Comparison of ENCODE assay signal across 8 cellular contexts in genomic region chr21:28885853-28886177, GRCh38.
DNase-seq lines count a peak whose midpoint lies in the region; ATAC-seq and TF ChIP-seq lines count a peak whose summit lies in the region.

No MANE protein-coding gene starts in this region.

- H3K79me1 ChIP-seq in mesenchymal stem cell (replicated peaks; ENCODE audit: low read length, poor library complexity, severe bottlenecking), result peaks cover 2% of the 10 kb centered on the region

- ATAC-seq in heart left ventricle (no peak), Right ventricle myocardium inferior (no peak), foreskin keratinocyte (no peak)
- ATAC-seq in activated naive CD4-positive, alpha-beta T cell treated with anti-CD3 and anti-CD28 coated beads, Interleukin-2, amount 50 U/mL, for 72 hours, result no peak

- no peak overlapping the region for H3K14ac ChIP-seq in mesenchymal stem cell (ENCODE audit: low read length in 2 of 2)

- 95 to 96% (median 96%) methylated on average over 6 of the region's 6 CpGs for whole genome bisulfite sequencing in heart left ventricle, 4 donors
- 97% methylated on average over 4 of the region's 6 CpGs for WGBS in mesenchymal stem cell

- DNase-seq in heart left ventricle (no peak), Right ventricle myocardium inferior (ENCODE audit: missing footprints) (no peak), mesenchymal stem cell (no peak), vagina (ENCODE audit: extremely low spot score in 2 of 2) (no peak), RWPE1 (ENCODE audit: low spot score) (no peak), foreskin keratinocyte (no peak), SIG-M5 treated with dmso at 0.1 percent for 504 hours (lab: John Stamatoyannopoulos, UW; ENCODE audit: unreplicated experiment) (no peak)
- DNase-seq in activated naive CD4-positive, alpha-beta T cell treated with anti-CD3 and anti-CD28 coated beads, Interleukin-2, amount 50 U/mL, for 72 hours (ENCODE audit: low spot score in 2 of 2), result no peak

- intact Hi-C loops in heart left ventricle (cut with DNase I) (loop anchor here in 3 of 10 donors (1.0 to 10.0 kb wide), 3 partner anchors 131 to 141 kb away; no protein-coding TSS in a partner anchor), Right ventricle myocardium inferior (cut with DNase I) (no loop called here), vagina (cut with DNase I) (no loop called here)

- H3K4me2 ChIP-seq in mesenchymal stem cell (ENCODE audit: low read length, poor library complexity, severe bottlenecking), result no peak overlapping the region

- TF ChIP-seq CTCF in heart left ventricle (IDR thresholded peaks at IDR 0.05) (no peak), vagina (IDR thresholded peaks at IDR 0.05) (no peak), RWPE1 (conservative IDR thresholded peaks at IDR 0.05; ENCODE audit: low read depth) (no peak), foreskin keratinocyte (conservative IDR thresholded peaks at IDR 0.05) (no peak)

- no peak overlapping the region for H4K8ac ChIP-seq in mesenchymal stem cell (ENCODE audit: low read length)

- H4K91ac ChIP-seq in mesenchymal stem cell (ENCODE audit: low read length), result no peak overlapping the region

- POLR2A ChIA-PET in RWPE1 (lab: Yijun Ruan, JAX; ENCODE audit: low non-redundant PET), result no interaction called here

- H2AK5ac ChIP-seq in mesenchymal stem cell (ENCODE audit: low read length, severe bottlenecking), result no peak overlapping the region

- H3K9ac ChIP-seq in mesenchymal stem cell (ENCODE audit: low read length), result peak overlapping the region; percentile 94

- no peak overlapping the region for H3K23ac ChIP-seq in mesenchymal stem cell (ENCODE audit: low read length in 2 of 2)

- H2AFZ ChIP-seq in mesenchymal stem cell (ENCODE audit: low read depth, low read length), result no peak overlapping the region

- no peak overlapping the region for H2BK12ac ChIP-seq in mesenchymal stem cell (ENCODE audit: low read length in 2 of 2)

- H3K4me1 ChIP-seq in heart left ventricle (peaks cover 0 to 18% (median 11%) of the 10 kb centered on the region in 12 donors), mesenchymal stem cell (ENCODE audit: control insufficient read depth, insufficient read depth, low read depth, low read length) (no peaks in the 10 kb centered on the region), vagina (peaks cover 14% of the 10 kb centered on the region), foreskin keratinocyte (peaks cover 11% of the 10 kb centered on the region)

- H3K27me3 ChIP-seq in heart left ventricle (peaks cover 0 to 4% (median 0%) of the 10 kb centered on the region in 9 donors), mesenchymal stem cell (ENCODE audit: control insufficient read depth in 1 of 2, insufficient read depth in 1 of 2, low read length in 2 of 2) (no peaks in the 10 kb centered on the region), vagina (no peaks in the 10 kb centered on the region), foreskin keratinocyte (peaks cover 12% of the 10 kb centered on the region)

- peaks cover 4 to 8% of the 10 kb centered on the region in 2 donors for H3K36me3 Mint-ChIP-seq in activated naive CD4-positive, alpha-beta T cell treated with anti-CD3 and anti-CD28 coated beads, Interleukin-2, amount 50 U/mL, for 72 hours

- H3K9me3 ChIP-seq in heart left ventricle (peaks cover 0 to 3% (median 0%) of the 10 kb centered on the region in 12 donors), mesenchymal stem cell (ENCODE audit: control insufficient read depth, low read length) (no peaks in the 10 kb centered on the region), vagina (no peaks in the 10 kb centered on the region)

- H3K27ac ChIP-seq in heart left ventricle (peak overlapping the region in 7 of 12 donors; percentile 77 to 94 (median 92)), mesenchymal stem cell (ENCODE audit: low read length, poor library complexity, severe bottlenecking) (no peak overlapping the region), vagina (peak overlapping the region; percentile 82), RWPE1 (no peak overlapping the region), foreskin keratinocyte (no peak overlapping the region)

- peaks cover 0 to 21% (median 14%) of the 10 kb centered on the region in 9 donors for H3K36me3 ChIP-seq in heart left ventricle
- H3K36me3 ChIP-seq in mesenchymal stem cell (ENCODE audit: control insufficient read depth in 1 of 2, insufficient read depth in 2 of 2, low read depth in 1 of 2, low read length in 2 of 2), result peaks cover 3 to 23% of the 10 kb centered on the region in 2 experiments
- peaks cover 0 to 12% of the 10 kb centered on the region in 2 donors for H3K36me3 ChIP-seq in vagina

- no peak overlapping the region for H3K18ac ChIP-seq in mesenchymal stem cell (ENCODE audit: low read depth in 1 of 2, low read length in 2 of 2)

- H3K4me3 ChIP-seq in heart left ventricle, result peak overlapping the region in 1 of 12 donors; percentile 57
- peak overlapping the region in 1 of 2 experiments; percentile 87 for H3K4me3 ChIP-seq in mesenchymal stem cell (ENCODE audit: insufficient read depth in 1 of 2, low read depth in 1 of 2, low read length in 2 of 2)
- peak overlapping the region; percentile 52 to 58 for H3K4me3 ChIP-seq in vagina

- H2BK5ac ChIP-seq in mesenchymal stem cell (ENCODE audit: low read depth, low read length, poor library complexity, severe bottlenecking), result no peak overlapping the region

- H3K9me3 Mint-ChIP-seq in activated naive CD4-positive, alpha-beta T cell treated with anti-CD3 and anti-CD28 coated beads, Interleukin-2, amount 50 U/mL, for 72 hours, result no peaks in the 10 kb centered on the region

- TF ChIP-seq POLR2A in heart left ventricle (IDR thresholded peaks at IDR 0.05) (no peak), vagina (IDR thresholded peaks at IDR 0.05) (no peak)

- no peak overlapping the region for H3K4ac ChIP-seq in mesenchymal stem cell (ENCODE audit: low read depth in 1 of 2, low read length in 2 of 2)

- no peak overlapping the region for H2BK120ac ChIP-seq in mesenchymal stem cell (ENCODE audit: low read depth, low read length)

- no peak overlapping the region for H2BK15ac ChIP-seq in mesenchymal stem cell (ENCODE audit: low read depth, poor library complexity, severe bottlenecking)

- CTCF ChIA-PET in RWPE1 (lab: Yijun Ruan, JAX), result no interaction called here

- H3K27ac Mint-ChIP-seq in activated naive CD4-positive, alpha-beta T cell treated with anti-CD3 and anti-CD28 coated beads, Interleukin-2, amount 50 U/mL, for 72 hours, result peak overlapping the region; percentile 94 to 99

Comparison
In these comparisons a context has a peak if more than half of its experiments do, and no peak if none do; other contexts are left out.
1. H3K27ac ChIP-seq: peak in heart left ventricle (7 of 12) and vagina (single experiment); none in mesenchymal stem cell (single experiment), RWPE1 (single experiment) and foreskin keratinocyte (single experiment).